Comparison of ENCODE assay signal across 11 cellular contexts in genomic region chr14:90795744-90796143, GRCh38. TPM values are rescaled to one million over a fixed set of nuclear protein-coding genes. Genes with fewer than 3 reads are reported as not detected.
DNase-seq lines count a peak whose midpoint lies in the region; ATAC-seq, FAIRE-seq and TF ChIP-seq lines count a peak whose summit lies in the region.
"Had no signal": no experiment of that assay in that cellular context is flagged by ENCODE, and none has a peak within 500 bp of the region (broad histone marks: within the 10 kb centered on the region; RNA-seq: fewer than 3 reads in every experiment).

No MANE protein-coding gene starts in this region.

- no peaks in the 10 kb centered on the region for H3K27me3 ChIP-seq in A673 (replicated peaks; ENCODE audit: insufficient read depth, low read depth, low read length, poor library complexity)
- no peaks in the 10 kb centered on the region for H3K27me3 ChIP-seq in bronchial epithelial cell (ENCODE audit: control insufficient read depth, insufficient read depth, low read length)
- H3K27me3 ChIP-seq in HepG2 (ENCODE audit: control insufficient read depth in 1 of 2, insufficient read depth in 2 of 2, low read length in 2 of 2) = peaks cover 0 to 1% of the 10 kb centered on the region in 2 experiments; a peak in 1 of 5 replicates
- H3K27me3 ChIP-seq in adrenal gland = no peaks in the 10 kb centered on the region
- no peaks in the 10 kb centered on the region for H3K27me3 ChIP-seq in MM.1S (replicated peaks; ENCODE audit: insufficient read depth, low read length)

- no peak overlapping the region for H3K27ac Mint-ChIP-seq in activated naive CD8-positive, alpha-beta T cell treated with anti-CD3 and anti-CD28 coated beads for 36 hours
- H3K27ac Mint-ChIP-seq: CD4-positive, CD25-positive, alpha-beta regulatory T cell had no signal

- no peaks in the 10 kb centered on the region for H3K79me2 ChIP-seq in HepG2 (ENCODE audit: insufficient read depth, low read length)
- no peaks in the 10 kb centered on the region for H3K79me2 ChIP-seq in MM.1S (ENCODE audit: low read length)

- 44% methylated on average over 7 of the region's 8 CpGs for WGBS in HepG2 (ENCODE audit: low lambda C conversion rate)
- WGBS in adrenal gland, 4 donors = 65 to 86% (median 78%) methylated on average over 6 to 8 of the region's 8 CpGs

- no peak overlapping the region for H3K4me3 Mint-ChIP-seq in activated naive CD8-positive, alpha-beta T cell treated with anti-CD3 and anti-CD28 coated beads for 36 hours
- H3K4me3 Mint-ChIP-seq: CD4-positive, CD25-positive, alpha-beta regulatory T cell had no signal

- FAIRE-seq in bronchial epithelial cell (lab: Jason Lieb, UNC) = peak; percentile 52
- FAIRE-seq in HepG2 (lab: Jason Lieb, UNC) = no peak

- in situ Hi-C loops in HepG2 (cut with HindIII; ENCODE audit: extremely low pct_ligation_motif_present, low pct_unique_long_range_greater_than_20kb) = no loop called here

- no peaks in the 10 kb centered on the region for H3K9me2 ChIP-seq in MM.1S (replicated peaks; ENCODE audit: insufficient read depth, low read length)

- POLR2A ChIA-PET in A673 (lab: Charles Lee; ENCODE audit: low non-redundant PET) = no interaction called here
- POLR2A ChIA-PET in HepG2 (lab: Yijun Ruan, JAX) = no interaction called here

- TF ChIP-seq CTCF in A673 (conservative IDR thresholded peaks at IDR 0.05; ENCODE audit: low read depth, low read length) (no peak), bronchial epithelial cell (IDR thresholded peaks at IDR 0.05; ENCODE audit: insufficient read depth, low read length, severe bottlenecking) (no peak), HepG2 (CRISPR knock-in tag; IDR thresholded peaks at IDR 0.05) (no peak), adrenal gland (IDR thresholded peaks at IDR 0.05) (no peak), MM.1S (IDR thresholded peaks at IDR 0.05; ENCODE audit: low read length) (no peak)

- DNase-seq in A673 (ENCODE audit: low spot score) (peak; percentile 51), HS-27A (ENCODE audit: low read depth) (peak; percentile 24), bronchial epithelial cell (ENCODE audit: low read depth) (peak; percentile 91), HepG2 (ENCODE audit: low spot score) (no peak), adrenal gland (no peak), MM.1S (no peak), SKM-1 (lab: John Stamatoyannopoulos, UW; ENCODE audit: unreplicated experiment) (no peak)
- no peak for DNase-seq in activated naive CD8-positive, alpha-beta T cell treated with anti-CD3 and anti-CD28 coated beads for 36 hours
- DNase-seq: activated CD4-positive, alpha-beta T cell treated with anti-CD3 and anti-CD28 coated beads for 4 hours; CD4-positive, CD25-positive, alpha-beta regulatory T cell had no signal

- no peaks in the 10 kb centered on the region for H3F3A ChIP-seq in MM.1S (ENCODE audit: insufficient read depth, low read length)

- H3K9ac ChIP-seq in HepG2 (ENCODE audit: insufficient read depth, low read depth, low read length) = no peak overlapping the region
- H3K9ac ChIP-seq in MM.1S (ENCODE audit: low read length) = no peak overlapping the region
- H3K9ac ChIP-seq: KMS-11 had no signal

- no peaks in the 10 kb centered on the region for H3K27me3 Mint-ChIP-seq in activated naive CD8-positive, alpha-beta T cell treated with anti-CD3 and anti-CD28 coated beads for 36 hours

- H3K4me3 ChIP-seq in A673 (ENCODE audit: low read depth, low read length, poor library complexity, severe bottlenecking) (no peak overlapping the region), bronchial epithelial cell (ENCODE audit: low read depth, low read length) (no peak overlapping the region), HepG2 (replicated peaks in 1 of 3; ENCODE audit: insufficient read depth in 1 of 3, low read depth in 2 of 3, low read length in 3 of 3) (no peak overlapping the region), adrenal gland (no peak overlapping the region), MM.1S (ENCODE audit: low read length) (no peak overlapping the region)

- intact Hi-C loops in A673 (cut with micrococcal nuclease; ENCODE audit: unreplicated experiment) = no loop called here
- intact Hi-C loops in HepG2 (cut with micrococcal nuclease; ENCODE audit: unreplicated experiment) = no loop called here
- intact Hi-C loops in adrenal gland (cut with DNase I) = no loop called here

- BruUV-seq in A673 (replicated peaks; lab: Mats Ljungman, UMichigan) (no TSS peak), HepG2 (replicated peaks; lab: Mats Ljungman, UMichigan) (no TSS peak)

- CTCF ChIA-PET in A673 (lab: Charles Lee) = no interaction called here
- CTCF ChIA-PET in HepG2 (lab: Yijun Ruan, JAX; ENCODE audit: low intra/inter-chr PET ratio, low total read pairs) = no interaction called here

- no peaks in the 10 kb centered on the region for H4K20me1 ChIP-seq in HepG2 (ENCODE audit: insufficient read depth, low read length)
- no peaks in the 10 kb centered on the region for H4K20me1 ChIP-seq in MM.1S (ENCODE audit: insufficient read depth, low read length)

- H2AFZ ChIP-seq in HepG2 (ENCODE audit: low read length) (no peak overlapping the region), MM.1S (ENCODE audit: low read length) (no peak overlapping the region)

- no peaks in the 10 kb centered on the region for H3K9me3 Mint-ChIP-seq in activated naive CD8-positive, alpha-beta T cell treated with anti-CD3 and anti-CD28 coated beads for 36 hours
- H3K9me3 Mint-ChIP-seq: CD4-positive, CD25-positive, alpha-beta regulatory T cell had no signal

- no peaks in the 10 kb centered on the region for H3K9me3 ChIP-seq in A673 (ENCODE audit: low read depth, low read length, poor library complexity, severe bottlenecking)
- H3K9me3 ChIP-seq in HepG2 (ENCODE audit: low read length) = no peaks in the 10 kb centered on the region
- no peaks in the 10 kb centered on the region for H3K9me3 ChIP-seq in adrenal gland (replicated peaks in 1 of 3)
- H3K9me3 ChIP-seq in MM.1S (replicated peaks; ENCODE audit: insufficient read depth, low read length) = no peaks in the 10 kb centered on the region

- no peaks in the 10 kb centered on the region for H3K36me3 ChIP-seq in A673 (ENCODE audit: insufficient read depth, low read length, poor library complexity, severe bottlenecking)
- no peaks in the 10 kb centered on the region for H3K36me3 ChIP-seq in bronchial epithelial cell (ENCODE audit: control insufficient read depth, insufficient read depth, low read length)
- H3K36me3 ChIP-seq in HepG2 (replicated peaks in 1 of 2; ENCODE audit: control insufficient read depth in 1 of 2, insufficient read depth in 2 of 2, low read length in 2 of 2) = no peaks in the 10 kb centered on the region
- no peaks in the 10 kb centered on the region for H3K36me3 ChIP-seq in adrenal gland (replicated peaks in 1 of 2)
- no peaks in the 10 kb centered on the region for H3K36me3 ChIP-seq in MM.1S (replicated peaks; ENCODE audit: insufficient read depth, low read length)

- peak; percentile 43 for ATAC-seq in HepG2

- TF ChIP-seq POLR2A in HepG2 (IDR thresholded peaks at IDR 0.05; ENCODE audit: insufficient read depth in 1 of 2, low read depth in 2 of 2, low read length in 2 of 2) (no peak), adrenal gland (IDR thresholded peaks at IDR 0.05) (no peak)

- no peak for TF ChIP-seq RAD21 in HepG2 (CRISPR knock-in tag; IDR thresholded peaks at IDR 0.05)

- H3K36me3 Mint-ChIP-seq in activated naive CD8-positive, alpha-beta T cell treated with anti-CD3 and anti-CD28 coated beads for 36 hours = no peaks in the 10 kb centered on the region
- H3K36me3 Mint-ChIP-seq: CD4-positive, CD25-positive, alpha-beta regulatory T cell had no signal

- H3K4me2 ChIP-seq in HepG2 (ENCODE audit: low read depth, low read length) (no peak overlapping the region), MM.1S (ENCODE audit: low read depth, low read length) (no peak overlapping the region)
- H3K4me2 ChIP-seq: KMS-11 had no signal

- H3K27ac ChIP-seq in A673 (ENCODE audit: low read depth, low read length, poor library complexity, severe bottlenecking) = no peak overlapping the region
- H3K27ac ChIP-seq in HepG2 (ENCODE audit: extremely low read length, insufficient read depth, low read length) = no peak overlapping the region
- peak overlapping the region in 1 of 5 donors; percentile 38 for H3K27ac ChIP-seq in adrenal gland
- H3K27ac ChIP-seq in MM.1S (ENCODE audit: low read length) = no peak overlapping the region
- H3K27ac ChIP-seq: KMS-11 had no signal

- H3K4me1 ChIP-seq in A673 (ENCODE audit: insufficient read depth, low read length, poor library complexity, severe bottlenecking) (peaks cover 12% of the 10 kb centered on the region), HepG2 (ENCODE audit: insufficient read depth, low read length) (no peaks in the 10 kb centered on the region), adrenal gland (replicated peaks in 1 of 2) (no peaks in the 10 kb centered on the region), MM.1S (ENCODE audit: low read length) (no peaks in the 10 kb centered on the region)

- no peaks in the 10 kb centered on the region for H3K4me1 Mint-ChIP-seq in activated naive CD8-positive, alpha-beta T cell treated with anti-CD3 and anti-CD28 coated beads for 36 hours
- H3K4me1 Mint-ChIP-seq: CD4-positive, CD25-positive, alpha-beta regulatory T cell had no signal

- TF ChIP-seq EP300 in HepG2 (IDR thresholded peaks at IDR 0.05; ENCODE audit: low read depth in 2 of 2, low read length in 2 of 2) (no peak), HepG2 (CRISPR knock-in tag; IDR thresholded peaks at IDR 0.05; ENCODE audit: borderline replicate concordance) (no peak)

RNA-seq across cellular contexts. Expression of gene TTC7B, which starts 20.5 kb away (rescaled TPM):
- total RNA-seq in A673 (2021) (39.2 and 47.2 TPM in 2 replicates), bronchial epithelial cell (2.9 and 7.2 TPM in 2 replicates), HepG2 (2016; rRNA removed; fragmentation: Illumina TruSeq; extraction: Trizol) (1.3 and 2.4 TPM in 2 replicates), adrenal gland (10 to 100 TPM; 13.6 to 58.4 (median 26.0) TPM)
- total RNA-seq in HepG2 (2016; cell fraction: cytosol; rRNA removed; fragmentation: Illumina TruSeq; extraction: Trizol; ENCODE audit: low read depth) = 2.6 and 3.2 TPM in 2 replicates
- total RNA-seq in HepG2 (2016; cell fraction: insoluble cytoplasmic fraction; rRNA removed; fragmentation: Illumina TruSeq; extraction: Trizol) = 2.0 TPM in 2 replicates
- total RNA-seq in HepG2 (2016; cell fraction: membrane; rRNA removed; fragmentation: Illumina TruSeq; extraction: Trizol) = 7.9 and 8.4 TPM in 2 replicates
- 1.1 and 2.2 TPM in 2 replicates for total RNA-seq in HepG2 (2016; cell fraction: nucleus; rRNA removed; fragmentation: Illumina TruSeq; extraction: Trizol)
- polyA plus RNA-seq in HepG2 (2011; rRNA removed) (3.2 and 4.5 TPM in 2 replicates), adrenal gland (10 to 100 TPM in 2 of 3 donors, 1 to 10 TPM in 1; 10.0 to 13.6 (median 11.7) TPM)
- polyA plus RNA-seq in HepG2 (2011; cell fraction: cytosol; rRNA removed) = 2.5 and 3.9 TPM in 2 replicates
- polyA plus RNA-seq in HepG2 (2011; cell fraction: nucleus; rRNA removed) = 2.6 and 2.8 TPM in 2 replicates
- polyA plus RNA-seq in HepG2 (2012) = 3.0 and 5.4 TPM in 2 replicates
- 4.6 and 7.5 TPM in 2 replicates for polyA plus RNA-seq in HepG2 (2016; cell fraction: cytosol; fragmentation: Illumina TruSeq; extraction: Trizol; ENCODE audit: low read depth)
- polyA plus RNA-seq in HepG2 (2016; cell fraction: insoluble cytoplasmic fraction; fragmentation: Illumina TruSeq; extraction: Trizol; ENCODE audit: low read depth) = 3.9 and 4.3 TPM in 2 replicates
- 8.4 and 12.0 TPM in 2 replicates for polyA plus RNA-seq in HepG2 (2016; cell fraction: membrane; fragmentation: Illumina TruSeq; extraction: Trizol; ENCODE audit: low read depth)
- 3.6 and 5.4 TPM in 2 replicates for polyA plus RNA-seq in HepG2 (2016; cell fraction: nucleus; fragmentation: Illumina TruSeq; extraction: Trizol; ENCODE audit: insufficient read depth, low read depth)
- 6.2 and 22.2 TPM in 2 replicates for polyA minus RNA-seq in HepG2 (2011; rRNA and poly(A)+ RNA removed; ENCODE audit: low replicate concordance)
- 4.2 and 9.8 TPM in 2 replicates for polyA minus RNA-seq in HepG2 (2011; cell fraction: cytosol; rRNA and poly(A)+ RNA removed)
- 1.8 and 3.2 TPM in 2 replicates for polyA minus RNA-seq in HepG2 (2011; cell fraction: nucleus; rRNA and poly(A)+ RNA removed)
- 1 to 10 TPM; 7.1 to 7.6 TPM for total RNA-seq in activated naive CD8-positive, alpha-beta T cell treated with anti-CD3 and anti-CD28 coated beads for 36 hours

Comparison
In these comparisons a context has a peak if more than half of its experiments do, and no peak if none do; other contexts are left out.
1. DNase-seq: peak in A673 (single experiment), HS-27A (single experiment) and bronchial epithelial cell (single experiment); none in HepG2 (single experiment), adrenal gland (0 of 7), MM.1S (single experiment), SKM-1 (single experiment) and activated naive CD8-positive, alpha-beta T cell treated with anti-CD3 and anti-CD28 coated beads for 36 hours (single experiment).